In genomic region chr1:235425357-235425756, GRCh38 we compare ENCODE assay signal across 18 cellular contexts.
"Had no signal": no experiment of that assay in that cellular context is flagged by ENCODE, and none has a peak within 500 bp of the region (broad histone marks: within the 10 kb centered on the region; RNA-seq: fewer than 3 reads in every experiment).

No MANE protein-coding gene starts in this region.

- ATAC-seq: right cardiac atrium; stimulated activated memory B cell treated with anti-CD40 and anti-IgM and Interleukin-4, amounts not matched to agents 10 μg/mL and 1 μg/mL and 100 μg/mL, for 72 hours had no signal

- H3K4me3 Mint-ChIP-seq: immature natural killer cell; stimulated activated memory B cell treated with anti-CD40 and anti-IgM and Interleukin-4, amounts not matched to agents 10 μg/mL and 1 μg/mL and 100 μg/mL, for 72 hours; stimulated activated naive CD8-positive, alpha-beta T cell treated with anti-CD3 and anti-CD28 coated beads, Interleukin-15, Interleukin-2, amounts not matched to agents 100 ng/mL and 50 ng/mL, for 24 hours had no signal

- H3K27ac Mint-ChIP-seq: stimulated activated memory B cell treated with anti-CD40 and anti-IgM and Interleukin-4, amounts not matched to agents 10 μg/mL and 1 μg/mL and 100 μg/mL, for 72 hours; stimulated activated naive CD8-positive, alpha-beta T cell treated with anti-CD3 and anti-CD28 coated beads, Interleukin-15, Interleukin-2, amounts not matched to agents 100 ng/mL and 50 ng/mL, for 24 hours had no signal

- H3K9me3 Mint-ChIP-seq: immature natural killer cell; stimulated activated memory B cell treated with anti-CD40 and anti-IgM and Interleukin-4, amounts not matched to agents 10 μg/mL and 1 μg/mL and 100 μg/mL, for 72 hours; stimulated activated naive CD8-positive, alpha-beta T cell treated with anti-CD3 and anti-CD28 coated beads, Interleukin-15, Interleukin-2, amounts not matched to agents 100 ng/mL and 50 ng/mL, for 24 hours had no signal

- H3K27me3 Mint-ChIP-seq: stimulated activated memory B cell treated with anti-CD40 and anti-IgM and Interleukin-4, amounts not matched to agents 10 μg/mL and 1 μg/mL and 100 μg/mL, for 72 hours; stimulated activated naive CD8-positive, alpha-beta T cell treated with anti-CD3 and anti-CD28 coated beads, Interleukin-15, Interleukin-2, amounts not matched to agents 100 ng/mL and 50 ng/mL, for 24 hours had no signal

- DNase-seq: central memory CD4-positive, alpha-beta T cell; cortex of kidney; dorsolateral prefrontal cortex; effector CD8-positive, alpha-beta T cell; gastrocnemius medialis; immature natural killer cell; left ventricle myocardium inferior; mesenchymal stem cell; midbrain; ovary; right cardiac atrium; small intestine; stimulated activated CD4-positive, alpha-beta T cell treated with anti-CD3 and anti-CD28 coated beads, Interleukin-2, amount 100 ng/mL, for 48 hours; testis had no signal

- H3K9me3 ChIP-seq: esophagus muscularis mucosa, gastrocnemius medialis, left ventricle myocardium inferior, ovary, testis, tibial nerve had no signal
